Comparison of ENCODE assay signal across 9 cellular contexts in the genomic region with DNA sequence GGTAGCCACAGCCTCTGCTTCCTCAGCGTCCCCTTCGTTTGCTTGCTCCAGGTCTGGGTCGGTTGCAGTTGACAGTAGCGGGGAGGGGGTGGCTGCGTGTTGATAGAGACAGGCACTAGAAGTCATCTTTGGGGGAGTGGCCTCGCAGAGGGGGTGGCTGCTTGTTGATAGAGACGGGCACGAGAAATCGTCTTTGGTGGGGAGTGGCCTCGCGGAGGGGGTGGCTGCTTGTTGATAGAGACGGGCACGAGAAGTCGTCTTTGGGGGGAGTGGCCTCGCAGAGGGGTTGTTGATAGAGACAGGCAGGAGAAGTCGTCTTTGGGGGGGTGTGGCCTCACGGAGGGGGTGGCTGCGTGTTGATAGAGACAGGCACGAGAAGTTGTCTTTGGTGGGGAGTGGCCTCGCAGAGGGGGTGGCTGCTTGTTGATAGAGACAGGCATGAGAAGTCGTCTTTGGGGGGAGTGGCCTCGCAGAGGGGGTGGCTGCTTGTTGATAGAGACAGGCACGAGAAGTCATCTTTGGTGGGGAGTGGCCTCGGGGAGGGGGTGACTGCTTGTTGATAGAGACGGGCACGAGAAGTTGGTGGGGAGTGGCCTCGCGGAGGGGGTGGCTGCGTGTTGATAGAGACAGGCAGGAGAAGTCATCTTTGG.
DNase-seq lines count a peak whose midpoint lies in the region; ATAC-seq and TF ChIP-seq lines count a peak whose summit lies in the region.
"Had no signal": no experiment of that assay in that cellular context is flagged by ENCODE, and none has a peak within 500 bp of the region (broad histone marks: within the 10 kb centered on the region; RNA-seq: fewer than 3 reads in every experiment).

No MANE protein-coding gene starts in this region.

- no peak for ATAC-seq in left cardiac atrium
- no peak for ATAC-seq in HG02759 (IDR thresholded peaks at IDR 0.05; ENCODE audit: unreplicated experiment)
- no peak for ATAC-seq in GM19324 (IDR thresholded peaks at IDR 0.05; ENCODE audit: low FRiP score, unreplicated experiment)

- H3K36me3 ChIP-seq in cardiac muscle cell (no peaks in the 10 kb centered on the region), adipocyte (ENCODE audit: control insufficient read depth, insufficient read depth, low read length, severe bottlenecking) (no peaks in the 10 kb centered on the region), thyroid gland (no peaks in the 10 kb centered on the region)

- TF ChIP-seq CTCF in cardiac muscle cell (IDR thresholded peaks at IDR 0.05; ENCODE audit: low read depth, low read length) (no peak), thyroid gland (IDR thresholded peaks at IDR 0.05) (no peak)

- WGBS in thyroid gland, 2 donors, result 11 to 12% methylated on average over 28 to 29 of the region's 29 CpGs

- peaks cover 38 to 57% of the 10 kb centered on the region in 2 donors for H3K4me1 Mint-ChIP-seq in immature natural killer cell

- peaks cover 0 to 5% (median 0%) of the 10 kb centered on the region in 3 donors for H3K36me3 Mint-ChIP-seq in immature natural killer cell

- intact Hi-C loops in left cardiac atrium (cut with DNase I), result no loop called here
- intact Hi-C loops in thyroid gland (cut with DNase I), result no loop called here

- H3K4me1 ChIP-seq in cardiac muscle cell (ENCODE audit: low read depth) (no peaks in the 10 kb centered on the region), adipocyte (ENCODE audit: control insufficient read depth, insufficient read depth, low read length) (peaks cover 32% of the 10 kb centered on the region), thyroid gland (peaks cover 34 to 39% of the 10 kb centered on the region in 2 donors)

- H3K27me3 ChIP-seq in cardiac muscle cell, result no peaks in the 10 kb centered on the region
- no peaks in the 10 kb centered on the region for H3K27me3 ChIP-seq in adipocyte (replicated peaks; ENCODE audit: control insufficient read depth, insufficient read depth, low read length)
- H3K27me3 ChIP-seq in thyroid gland, result no peaks in the 10 kb centered on the region

- peak overlapping the region; percentile 79 to 95 (median 84) for H3K4me3 Mint-ChIP-seq in immature natural killer cell

- peak overlapping the region; percentile 2 for H3K4me3 ChIP-seq in cardiac muscle cell
- H3K4me3 ChIP-seq in adipocyte (ENCODE audit: low read length), result peak overlapping the region; percentile 83
- H3K4me3 ChIP-seq in thyroid gland (replicated peaks in 1 of 3), result no peak overlapping the region

- peaks cover 1 to 4% (median 3%) of the 10 kb centered on the region in 3 donors for H3K27me3 Mint-ChIP-seq in immature natural killer cell (ENCODE audit: low read depth in 3 of 3)

- no peaks in the 10 kb centered on the region for H3K9me3 ChIP-seq in cardiac muscle cell (ENCODE audit: low read depth)
- peaks cover 11% of the 10 kb centered on the region for H3K9me3 ChIP-seq in adipocyte (ENCODE audit: control insufficient read depth, low read length)
- no peaks in the 10 kb centered on the region for H3K9me3 ChIP-seq in thyroid gland

- DNase-seq in cardiac muscle cell (ENCODE audit: low read depth in 1 of 2, low spot score in 1 of 2) (peak in 1 of 2 donors; percentile 70), left cardiac atrium (no peak), adipocyte (ENCODE audit: low read depth) (peak; percentile 47), immature natural killer cell (peak; percentile 20 to 31 (median 24)), thyroid gland (peak; percentile 85 to 92), putamen (ENCODE audit: low spot score) (no peak)

- H3K27ac ChIP-seq in cardiac muscle cell, result no peak overlapping the region
- peak overlapping the region; percentile 90 to 99 (median 95) for H3K27ac ChIP-seq in thyroid gland
- H3K27ac ChIP-seq: KMS-11 had no signal

- peak in 1 of 2 donors; percentile 17 for TF ChIP-seq POLR2A in thyroid gland (IDR thresholded peaks at IDR 0.05)

- H3K9me3 Mint-ChIP-seq in immature natural killer cell, result no peaks in the 10 kb centered on the region

- peak overlapping the region; percentile 61 to 90 (median 78) for H3K27ac Mint-ChIP-seq in immature natural killer cell

- peak overlapping the region; percentile 50 for H3K9ac ChIP-seq in adipocyte (ENCODE audit: low read length)
- H3K9ac ChIP-seq: KMS-11 had no signal

Comparison
In these comparisons a context has a peak if more than half of its experiments do, and no peak if none do; other contexts are left out.
1. DNase-seq: peak in adipocyte (single experiment), immature natural killer cell (3 of 3) and thyroid gland (2 of 2); none in left cardiac atrium (single experiment) and putamen (single experiment).
2. H3K4me3 ChIP-seq: peak in cardiac muscle cell (single experiment) and adipocyte (single experiment); none in thyroid gland (0 of 3).